Comparison of ENCODE assay signal across 1 cellular context in genomic region chr9:69036799-69037198, GRCh38.
TF ChIP-seq lines count a peak whose summit lies in the region.

No MANE protein-coding gene starts in this region.

TF ChIP-seq in HepG2, 621 proteins besides CTCF, POLR2A, EP300 and RAD21 (continues in another document):
- TF ChIP-seq ZNF441 (CRISPR knock-in tag; IDR thresholded peaks at IDR 0.05; ENCODE audit: borderline replicate concordance) (0 out of 2 replicates have a peak, but pooled peaks have one; percentile 22), GZF1 (CRISPR knock-in tag; IDR thresholded peaks at IDR 0.05) (0 out of 2 replicates have a peak, but pooled peaks have one; percentile 38), ZNF678 (CRISPR knock-in tag; IDR thresholded peaks at IDR 0.05) (no peak), ZNF792 (CRISPR knock-in tag; IDR thresholded peaks at IDR 0.05) (0 out of 2 replicates have a peak, but pooled peaks have one; percentile 31), ZMYM2 (CRISPR knock-in tag; IDR thresholded peaks at IDR 0.05) (0 out of 2 replicates have a peak, but pooled peaks have one; percentile 39), SALL1 (CRISPR knock-in tag; IDR thresholded peaks at IDR 0.05) (peak; percentile 54; the same call in 1 of the 2 replicates), SAP130 (CRISPR knock-in tag; IDR thresholded peaks at IDR 0.05; ENCODE audit: low read depth) (peak; percentile 66), ZNF724P (CRISPR knock-in tag; IDR thresholded peaks at IDR 0.05; ENCODE audit: borderline replicate concordance) (0 out of 2 replicates have a peak, but pooled peaks have one; percentile 20), ELF4 (CRISPR knock-in tag; IDR thresholded peaks at IDR 0.05; ENCODE audit: borderline replicate concordance) (0 out of 2 replicates have a peak, but pooled peaks have one; percentile 62), RBM39 (IDR thresholded peaks at IDR 0.05; ENCODE audit: low read depth, low read length, poor library complexity, severe bottlenecking) (no peak), SIX1 (CRISPR knock-in tag; IDR thresholded peaks at IDR 0.05; ENCODE audit: borderline replicate concordance) (no peak), MBD4 (IDR thresholded peaks at IDR 0.05; ENCODE audit: borderline replicate concordance, low read length) (no peak), HNF4G (IDR thresholded peaks at IDR 0.05; ENCODE audit: borderline replicate concordance, low read depth, low read length) (0 out of 2 replicates have a peak, but pooled peaks have one; percentile 8), HNF4G (CRISPR knock-in tag; IDR thresholded peaks at IDR 0.05; ENCODE audit: borderline replicate concordance, low read depth) (no peak), HNRNPL (IDR thresholded peaks at IDR 0.05; ENCODE audit: low read depth, low read length) (no peak), HMGXB4 (CRISPR knock-in tag; IDR thresholded peaks at IDR 0.05; ENCODE audit: borderline replicate concordance in 1 of 2, low read depth in 1 of 2) (peak; percentile 36 to 47; a peak in 1 of 4 replicates), MYC (CRISPR knock-in tag; IDR thresholded peaks at IDR 0.05; ENCODE audit: borderline replicate concordance) (peak; percentile 31; the same call in 1 of the 2 replicates), ETV5 (CRISPR knock-in tag; IDR thresholded peaks at IDR 0.05; ENCODE audit: borderline replicate concordance) (peak; percentile 18; the same call in 1 of the 2 replicates), LCORL (IDR thresholded peaks at IDR 0.05) (no peak), LCORL (CRISPR knock-in tag; IDR thresholded peaks at IDR 0.05) (peak; percentile 60; the same call in 1 of the 2 replicates), ARNT2 (CRISPR knock-in tag; IDR thresholded peaks at IDR 0.05; ENCODE audit: low read depth) (no peak), PHF21A (CRISPR knock-in tag; IDR thresholded peaks at IDR 0.05) (0 out of 2 replicates have a peak, but pooled peaks have one; percentile 29), MAX (IDR thresholded peaks at IDR 0.05) (peak; percentile 82), CBX1 (IDR thresholded peaks at IDR 0.05; ENCODE audit: low read depth) (no peak), ZBTB38 (CRISPR knock-in tag; IDR thresholded peaks at IDR 0.05) (peak; percentile 18; the same call in 1 of the 2 replicates), ZNF350 (CRISPR knock-in tag; IDR thresholded peaks at IDR 0.05; ENCODE audit: borderline replicate concordance, low read depth) (0 out of 2 replicates have a peak, but pooled peaks have one; percentile 6), HNF4A (CRISPR knock-in tag; IDR thresholded peaks at IDR 0.05) (peak; percentile 71), AKAP8 (CRISPR knock-in tag; IDR thresholded peaks at IDR 0.05) (0 out of 2 replicates have a peak, but pooled peaks have one; percentile 31), MNT (IDR thresholded peaks at IDR 0.05) (0 out of 2 replicates have a peak, but pooled peaks have one; percentile 31), ZNF780A (CRISPR knock-in tag; IDR thresholded peaks at IDR 0.05) (no peak), ZFX (CRISPR knock-in tag; IDR thresholded peaks at IDR 0.05; ENCODE audit: low read depth) (peak; percentile 52), YEATS2 (CRISPR knock-in tag; IDR thresholded peaks at IDR 0.05; ENCODE audit: borderline replicate concordance) (no peak), ZFY (CRISPR knock-in tag; IDR thresholded peaks at IDR 0.05) (peak; percentile 33), GATAD2A (CRISPR knock-in tag; IDR thresholded peaks at IDR 0.05) (peak; percentile 48; the same call in 1 of the 2 replicates), ZNF607 (CRISPR knock-in tag; IDR thresholded peaks at IDR 0.05; ENCODE audit: borderline replicate concordance) (peak; percentile 26; the same call in 1 of the 2 replicates), PAXIP1 (CRISPR knock-in tag; conservative IDR thresholded peaks at IDR 0.05) (peak; percentile 26; the same call in 1 of the 2 replicates), ELF3 (CRISPR knock-in tag; IDR thresholded peaks at IDR 0.05) (peak; percentile 34; the same call in 1 of the 2 replicates), HOXA3 (CRISPR knock-in tag; IDR thresholded peaks at IDR 0.05) (no peak), ZSCAN30 (CRISPR knock-in tag; IDR thresholded peaks at IDR 0.05) (no peak), ZNF891 (CRISPR knock-in tag; IDR thresholded peaks at IDR 0.05) (0 out of 2 replicates have a peak, but pooled peaks have one; percentile 32), PHF8 (CRISPR knock-in tag; IDR thresholded peaks at IDR 0.05) (peak; percentile 31; the same call in 1 of the 2 replicates), CEBPB (IDR thresholded peaks at IDR 0.05; ENCODE audit: borderline replicate concordance, low read depth, low read length) (no peak), RXRB (CRISPR knock-in tag; IDR thresholded peaks at IDR 0.05; ENCODE audit: borderline replicate concordance) (peak; percentile 6; the same call in 1 of the 2 replicates), MXI1 (IDR thresholded peaks at IDR 0.05; ENCODE audit: borderline replicate concordance, low read depth, low read length) (peak; percentile 42; the same call in 1 of the 3 replicates)
- TF ChIP-seq, protein P1, sequence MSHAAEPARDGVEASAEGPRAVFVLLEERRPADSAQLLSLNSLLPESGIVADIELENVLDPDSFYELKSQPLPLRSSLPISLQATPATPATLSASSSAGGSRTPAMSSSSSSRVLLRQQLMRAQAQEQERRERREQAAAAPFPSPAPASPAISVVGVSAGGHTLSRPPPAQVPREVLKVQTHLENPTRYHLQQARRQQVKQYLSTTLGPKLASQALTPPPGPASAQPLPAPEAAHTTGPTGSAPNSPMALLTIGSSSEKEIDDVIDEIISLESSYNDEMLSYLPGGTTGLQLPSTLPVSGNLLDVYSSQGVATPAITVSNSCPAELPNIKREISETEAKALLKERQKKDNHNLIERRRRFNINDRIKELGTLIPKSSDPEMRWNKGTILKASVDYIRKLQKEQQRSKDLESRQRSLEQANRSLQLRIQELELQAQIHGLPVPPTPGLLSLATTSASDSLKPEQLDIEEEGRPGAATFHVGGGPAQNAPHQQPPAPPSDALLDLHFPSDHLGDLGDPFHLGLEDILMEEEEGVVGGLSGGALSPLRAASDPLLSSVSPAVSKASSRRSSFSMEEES (CRISPR knock-in tag; IDR thresholded peaks at IDR 0.05), result peak; percentile 19; the same call in 1 of the 2 replicates
- TF ChIP-seq, protein P2, sequence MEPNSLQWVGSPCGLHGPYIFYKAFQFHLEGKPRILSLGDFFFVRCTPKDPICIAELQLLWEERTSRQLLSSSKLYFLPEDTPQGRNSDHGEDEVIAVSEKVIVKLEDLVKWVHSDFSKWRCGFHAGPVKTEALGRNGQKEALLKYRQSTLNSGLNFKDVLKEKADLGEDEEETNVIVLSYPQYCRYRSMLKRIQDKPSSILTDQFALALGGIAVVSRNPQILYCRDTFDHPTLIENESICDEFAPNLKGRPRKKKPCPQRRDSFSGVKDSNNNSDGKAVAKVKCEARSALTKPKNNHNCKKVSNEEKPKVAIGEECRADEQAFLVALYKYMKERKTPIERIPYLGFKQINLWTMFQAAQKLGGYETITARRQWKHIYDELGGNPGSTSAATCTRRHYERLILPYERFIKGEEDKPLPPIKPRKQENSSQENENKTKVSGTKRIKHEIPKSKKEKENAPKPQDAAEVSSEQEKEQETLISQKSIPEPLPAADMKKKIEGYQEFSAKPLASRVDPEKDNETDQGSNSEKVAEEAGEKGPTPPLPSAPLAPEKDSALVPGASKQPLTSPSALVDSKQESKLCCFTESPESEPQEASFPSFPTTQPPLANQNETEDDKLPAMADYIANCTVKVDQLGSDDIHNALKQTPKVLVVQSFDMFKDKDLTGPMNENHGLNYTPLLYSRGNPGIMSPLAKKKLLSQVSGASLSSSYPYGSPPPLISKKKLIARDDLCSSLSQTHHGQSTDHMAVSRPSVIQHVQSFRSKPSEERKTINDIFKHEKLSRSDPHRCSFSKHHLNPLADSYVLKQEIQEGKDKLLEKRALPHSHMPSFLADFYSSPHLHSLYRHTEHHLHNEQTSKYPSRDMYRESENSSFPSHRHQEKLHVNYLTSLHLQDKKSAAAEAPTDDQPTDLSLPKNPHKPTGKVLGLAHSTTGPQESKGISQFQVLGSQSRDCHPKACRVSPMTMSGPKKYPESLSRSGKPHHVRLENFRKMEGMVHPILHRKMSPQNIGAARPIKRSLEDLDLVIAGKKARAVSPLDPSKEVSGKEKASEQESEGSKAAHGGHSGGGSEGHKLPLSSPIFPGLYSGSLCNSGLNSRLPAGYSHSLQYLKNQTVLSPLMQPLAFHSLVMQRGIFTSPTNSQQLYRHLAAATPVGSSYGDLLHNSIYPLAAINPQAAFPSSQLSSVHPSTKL (CRISPR knock-in tag; IDR thresholded peaks at IDR 0.05), result peak; percentile 37; the same call in 1 of the 2 replicates
- TF ChIP-seq, protein P3, sequence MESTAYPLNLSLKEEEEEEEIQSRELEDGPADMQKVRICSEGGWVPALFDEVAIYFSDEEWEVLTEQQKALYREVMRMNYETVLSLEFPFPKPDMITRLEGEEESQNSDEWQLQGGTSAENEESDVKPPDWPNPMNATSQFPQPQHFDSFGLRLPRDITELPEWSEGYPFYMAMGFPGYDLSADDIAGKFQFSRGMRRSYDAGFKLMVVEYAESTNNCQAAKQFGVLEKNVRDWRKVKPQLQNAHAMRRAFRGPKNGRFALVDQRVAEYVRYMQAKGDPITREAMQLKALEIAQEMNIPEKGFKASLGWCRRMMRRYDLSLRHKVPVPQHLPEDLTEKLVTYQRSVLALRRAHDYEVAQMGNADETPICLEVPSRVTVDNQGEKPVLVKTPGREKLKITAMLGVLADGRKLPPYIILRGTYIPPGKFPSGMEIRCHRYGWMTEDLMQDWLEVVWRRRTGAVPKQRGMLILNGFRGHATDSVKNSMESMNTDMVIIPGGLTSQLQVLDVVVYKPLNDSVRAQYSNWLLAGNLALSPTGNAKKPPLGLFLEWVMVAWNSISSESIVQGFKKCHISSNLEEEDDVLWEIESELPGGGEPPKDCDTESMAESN (CRISPR knock-in tag; conservative IDR thresholded peaks at IDR 0.05), result 0 out of 2 replicates have a peak, but pooled peaks have one; percentile 28
